Comparison of ENCODE assay signal across 24 cellular contexts in genomic region chr18:3192752-3193151, GRCh38. TPM values are rescaled to one million over a fixed set of nuclear protein-coding genes. Genes with fewer than 3 reads are reported as not detected.
DNase-seq lines count a peak whose midpoint lies in the region; ATAC-seq, FAIRE-seq and TF ChIP-seq lines count a peak whose summit lies in the region.
"Had no signal": no experiment of that assay in that cellular context is flagged by ENCODE, and none has a peak within 500 bp of the region (broad histone marks: within the 10 kb centered on the region; RNA-seq: fewer than 3 reads in every experiment).

No MANE protein-coding gene starts in this region.

- intact Hi-C loops in left cardiac atrium (cut with DNase I), result no loop called here

- no peaks in the 10 kb centered on the region for H3K27me3 Mint-ChIP-seq in endodermal cell (ENCODE audit: insufficient read depth)
- no peaks in the 10 kb centered on the region for H3K27me3 Mint-ChIP-seq in natural killer cell treated with Interleukin-12 subunit alpha and Interleukin-12 subunit beta and Interleukin-15 and Interleukin-18, amount 100 ng/mL, for 72 hours
- H3K27me3 Mint-ChIP-seq: CD4-positive, alpha-beta T cell had no signal

- H3K36me3 ChIP-seq in cardiac muscle cell (peaks cover 53% of the 10 kb centered on the region), skeletal muscle tissue (ENCODE audit: control insufficient read depth in 3 of 3, insufficient read depth in 3 of 3, low read length in 3 of 3) (peaks cover 10 to 29% (median 16%) of the 10 kb centered on the region in 3 donors), endodermal cell (ENCODE audit: control insufficient read depth, insufficient read depth, low read length) (no peaks in the 10 kb centered on the region)
- H3K36me3 ChIP-seq: BE2C; BLaER1 treated with 17β-estradiol and CSF1 and Interleukin-3, amounts not matched to agents 10 nM and 100 nM; HAP-1 had no signal

- H3K9me3 ChIP-seq in cardiac muscle cell (ENCODE audit: low read depth) (no peaks in the 10 kb centered on the region), skeletal muscle tissue (ENCODE audit: control insufficient read depth in 3 of 3, low read length in 3 of 3) (no peaks in the 10 kb centered on the region), endodermal cell (ENCODE audit: control insufficient read depth, low read length) (no peaks in the 10 kb centered on the region)
- H3K9me3 ChIP-seq: A549; BE2C; BLaER1 treated with 17β-estradiol and CSF1 and Interleukin-3, amounts not matched to agents 10 nM and 100 nM; HAP-1 had no signal

- WGBS in endodermal cell (ENCODE audit: insufficient coverage in 1 of 2, insufficient read length in 1 of 2), 2 experiments, result 100% methylated on average over 1 of the region's 2 CpGs; no CpG with 5 or more reads in 1 of the 2 experiments

- H3K27ac Mint-ChIP-seq in endodermal cell, result no peak overlapping the region
- no peak overlapping the region for H3K27ac Mint-ChIP-seq in natural killer cell treated with Interleukin-12 subunit alpha and Interleukin-12 subunit beta and Interleukin-15 and Interleukin-18, amount 100 ng/mL, for 72 hours
- H3K27ac Mint-ChIP-seq: CD14-positive monocyte; CD4-positive, alpha-beta T cell; CD8-positive, alpha-beta memory T cell; HFFc6 had no signal

- H3K4me1 ChIP-seq in cardiac muscle cell (ENCODE audit: low read depth), result peaks cover 38% of the 10 kb centered on the region
- H3K4me1 ChIP-seq in skeletal muscle tissue (ENCODE audit: control insufficient read depth in 3 of 3, insufficient read depth in 3 of 3, low read length in 3 of 3), result peaks cover 35 to 50% (median 39%) of the 10 kb centered on the region in 3 donors
- no peaks in the 10 kb centered on the region for H3K4me1 ChIP-seq in endodermal cell (ENCODE audit: control insufficient read depth, insufficient read depth, low read length)
- H3K4me1 ChIP-seq: A549, BE2C had no signal

- TF ChIP-seq CTCF in cardiac muscle cell (IDR thresholded peaks at IDR 0.05; ENCODE audit: low read depth, low read length) (no peak), endodermal cell (conservative IDR thresholded peaks at IDR 0.05) (no peak)

- H3K9ac ChIP-seq in skeletal muscle tissue (ENCODE audit: low read depth in 1 of 3, low read length in 3 of 3) (no peak overlapping the region), endodermal cell (ENCODE audit: extremely low read depth, low read length, poor library complexity, severe bottlenecking) (no peak overlapping the region)
- H3K9ac ChIP-seq: BLaER1 treated with 17β-estradiol and CSF1 and Interleukin-3, amounts not matched to agents 10 nM and 100 nM had no signal

- no peak overlapping the region for H3K4me3 Mint-ChIP-seq in endodermal cell
- no peak overlapping the region for H3K4me3 Mint-ChIP-seq in natural killer cell treated with Interleukin-12 subunit alpha and Interleukin-12 subunit beta and Interleukin-15 and Interleukin-18, amount 100 ng/mL, for 72 hours
- H3K4me3 Mint-ChIP-seq: CD14-positive monocyte; CD4-positive, alpha-beta T cell; CD8-positive, alpha-beta memory T cell; HFFc6 had no signal

- no peaks in the 10 kb centered on the region for H3K36me3 Mint-ChIP-seq in endodermal cell (ENCODE audit: low read depth)
- no peaks in the 10 kb centered on the region for H3K36me3 Mint-ChIP-seq in natural killer cell treated with Interleukin-12 subunit alpha and Interleukin-12 subunit beta and Interleukin-15 and Interleukin-18, amount 100 ng/mL, for 72 hours
- H3K36me3 Mint-ChIP-seq: CD14-positive monocyte had no signal

- no peak overlapping the region for H3K4me3 ChIP-seq in cardiac muscle cell
- H3K4me3 ChIP-seq in skeletal muscle tissue (ENCODE audit: low read length in 3 of 3), result no peak overlapping the region
- H3K4me3 ChIP-seq in endodermal cell (ENCODE audit: low read length), result no peak overlapping the region
- H3K4me3 ChIP-seq: A549; BLaER1 treated with 17β-estradiol and CSF1 and Interleukin-3, amounts not matched to agents 10 nM and 100 nM; HAP-1 had no signal

- no peak for DNase-seq in cardiac muscle cell (ENCODE audit: low read depth in 1 of 2, low spot score in 1 of 2)
- DNase-seq in left cardiac atrium, result no peak
- DNase-seq in endodermal cell, result no peak
- no peak for DNase-seq in natural killer cell treated with Interleukin-12 subunit alpha and Interleukin-12 subunit beta and Interleukin-15 and Interleukin-18, amount 100 ng/mL, for 72 hours (ENCODE audit: low spot score)
- DNase-seq: 8988T; ACHN; AML-193; BE2C; CD4-positive, alpha-beta T cell; CD8-positive, alpha-beta memory T cell; DMS 273 treated with DMSO at 0.1 percent for 48 hours; DMS79; EL; GDM1; GOT3; HFFc6 had no signal

- no peaks in the 10 kb centered on the region for H3K9me3 Mint-ChIP-seq in endodermal cell
- no peaks in the 10 kb centered on the region for H3K9me3 Mint-ChIP-seq in natural killer cell treated with Interleukin-12 subunit alpha and Interleukin-12 subunit beta and Interleukin-15 and Interleukin-18, amount 100 ng/mL, for 72 hours
- H3K9me3 Mint-ChIP-seq: CD4-positive, alpha-beta T cell; HFFc6 had no signal

- no peak for ATAC-seq in left cardiac atrium
- no peak for ATAC-seq in natural killer cell treated with Interleukin-12 subunit alpha and Interleukin-12 subunit beta and Interleukin-15 and Interleukin-18, amount 100 ng/mL, for 72 hours
- ATAC-seq: A549 had no signal

- H3K27ac ChIP-seq in cardiac muscle cell, result peak overlapping the region; percentile 63
- H3K27ac ChIP-seq in skeletal muscle tissue (ENCODE audit: low read depth, low read length), result peak overlapping the region; percentile 74
- no peak overlapping the region for H3K27ac ChIP-seq in endodermal cell (ENCODE audit: low read depth, low read length)
- H3K27ac ChIP-seq: A549; BLaER1 treated with 17β-estradiol and CSF1 and Interleukin-3, amounts not matched to agents 10 nM and 100 nM had no signal

- peak; percentile 61 for FAIRE-seq in islet of Langerhans (lab: Jason Lieb, UNC)
- FAIRE-seq: A549, GM18507, H54 had no signal

- H3K27me3 ChIP-seq in cardiac muscle cell (no peaks in the 10 kb centered on the region), skeletal muscle tissue (ENCODE audit: control insufficient read depth in 3 of 3, insufficient read depth in 3 of 3, low read length in 3 of 3) (no peaks in the 10 kb centered on the region), endodermal cell (ENCODE audit: control insufficient read depth, insufficient read depth, low read length, poor library complexity, severe bottlenecking) (no peaks in the 10 kb centered on the region)
- H3K27me3 ChIP-seq: BE2C; BLaER1 treated with 17β-estradiol and CSF1 and Interleukin-3, amounts not matched to agents 10 nM and 100 nM had no signal

- no peaks in the 10 kb centered on the region for H3K4me1 Mint-ChIP-seq in endodermal cell
- H3K4me1 Mint-ChIP-seq in natural killer cell treated with Interleukin-12 subunit alpha and Interleukin-12 subunit beta and Interleukin-15 and Interleukin-18, amount 100 ng/mL, for 72 hours (ENCODE audit: low read depth in 2 of 2), result no peaks in the 10 kb centered on the region

RNA-seq across cellular contexts. Expression of gene MYOM1, which starts 27.0 kb away (rescaled TPM):
- total RNA-seq in cardiac muscle cell (209 and 219 TPM in 2 replicates), left cardiac atrium (100 to 1,000 TPM; 263 to 351 TPM), skeletal muscle tissue (661 TPM), endodermal cell (under 1 TPM; 0.49 to 0.88 TPM)
- 182 and 194 TPM in 2 replicates for polyA plus RNA-seq in cardiac muscle cell
- polyA plus RNA-seq in endodermal cell (2013, experiment 1 of 2), result 0.43 TPM
- polyA plus RNA-seq in endodermal cell (2013, experiment 2 of 2), result 0.37 TPM
- under 1 TPM; 0.88 to 0.98 TPM for total RNA-seq in natural killer cell treated with Interleukin-12 subunit alpha and Interleukin-12 subunit beta and Interleukin-15 and Interleukin-18, amount 100 ng/mL, for 72 hours

RNA-seq across cellular contexts. Expression of gene MYL12A, which starts 54.8 kb away (rescaled TPM):
- total RNA-seq in cardiac muscle cell (152 and 195 TPM in 2 replicates), left cardiac atrium (100 to 1,000 TPM; 919 to 945 TPM), skeletal muscle tissue (694 TPM), endodermal cell (100 to 1,000 TPM; 267 to 271 TPM)
- 321 and 420 TPM in 2 replicates for polyA plus RNA-seq in cardiac muscle cell
- polyA plus RNA-seq in endodermal cell (2013, experiment 1 of 2), result 246 TPM
- 268 TPM for polyA plus RNA-seq in endodermal cell (2013, experiment 2 of 2)
- total RNA-seq in natural killer cell treated with Interleukin-12 subunit alpha and Interleukin-12 subunit beta and Interleukin-15 and Interleukin-18, amount 100 ng/mL, for 72 hours, result 100 to 1,000 TPM; 260 to 658 TPM

Comparison
In these comparisons a context has a peak if more than half of its experiments do, and no peak if none do; other contexts are left out.
1. RNA of gene MYOM1, which starts 27.0 kb away (total RNA-seq): 661 TPM in skeletal muscle tissue (single experiment), 263 to 351 TPM in left cardiac atrium and 209 to 219 TPM in cardiac muscle cell; 0.88 to 0.98 TPM in natural killer cell treated with Interleukin-12 subunit alpha and Interleukin-12 subunit beta and Interleukin-15 and Interleukin-18, amount 100 ng/mL, for 72 hours and 0.49 to 0.88 TPM in endodermal cell; every median in the first group is over 100 times any median in the second.